In genomic region chr10:30987463-30987862, GRCh38 we compare ENCODE assay signal across 25 cellular contexts.
"Had no signal": no experiment of that assay in that cellular context is flagged by ENCODE, and none has a peak within 500 bp of the region (broad histone marks: within the 10 kb centered on the region; RNA-seq: fewer than 3 reads in every experiment).

No MANE protein-coding gene starts in this region.

- ATAC-seq: activated CD4-positive, alpha-beta T cell treated with anti-CD3 and anti-CD28 coated beads for 36 hours; activated CD8-positive, alpha-beta memory T cell treated with anti-CD3 and anti-CD28 coated beads, Interleukin-2, amount 10 ng/mL, durations not matched to agents 7 days and 5 days; Panc1; T-helper 17 cell had no signal

- H3K4me1 Mint-ChIP-seq: T-helper 17 cell had no signal

- H3K27me3 Mint-ChIP-seq: activated CD4-positive, alpha-beta T cell treated with anti-CD3 and anti-CD28 coated beads for 36 hours; activated CD8-positive, alpha-beta memory T cell treated with anti-CD3 and anti-CD28 coated beads, Interleukin-2, amount 10 ng/mL, durations not matched to agents 7 days and 5 days; activated naive CD8-positive, alpha-beta T cell; activated T-cell treated with anti-CD3 and anti-CD28 coated beads, Interleukin-2, amount 50 U/mL, for 24 hours; T-helper 17 cell had no signal

- H3K4me3 ChIP-seq: cardiac muscle cell had no signal

- H3K36me3 ChIP-seq: brain microvascular endothelial cell, cardiac muscle cell had no signal

- H3K4me3 Mint-ChIP-seq: activated CD4-positive, alpha-beta T cell treated with anti-CD3 and anti-CD28 coated beads for 36 hours; activated CD8-positive, alpha-beta memory T cell treated with anti-CD3 and anti-CD28 coated beads, Interleukin-2, amount 10 ng/mL, durations not matched to agents 7 days and 5 days; activated naive CD8-positive, alpha-beta T cell; activated T-cell treated with anti-CD3 and anti-CD28 coated beads, Interleukin-2, amount 50 U/mL, for 24 hours; activated T-helper 1 cell treated with anti-CD3 and anti-CD28 coated beads, Interleukin-12 subunit alpha, Interleukin-12 subunit beta, Interleukin-2, Interleukin-4 antibody, amounts not matched to agents 30 ng/mL and 10 ng/mL and 1 ng/mL, durations not matched to agents 14 hours and 24 hours and 36 hours; T-helper 17 cell had no signal

- DNase-seq: activated CD4-positive, alpha-beta T cell treated with anti-CD3 and anti-CD28 coated beads for 36 hours; activated CD4-positive, CD25-positive, alpha-beta regulatory T cell; activated CD8-positive, alpha-beta memory T cell treated with anti-CD3 and anti-CD28 coated beads, Interleukin-2, amount 10 ng/mL, durations not matched to agents 7 days and 5 days; activated effector memory CD4-positive, alpha-beta T cell treated with anti-CD3 and anti-CD28 coated beads, Interleukin-2, amount 50 U/mL, for 16 hours; activated naive CD4-positive, alpha-beta T cell treated with Interleukin-2 at 50 U/mL for 16 hours; activated T-cell treated with anti-CD3 and anti-CD28 coated beads, Interleukin-2, amount 50 U/mL, for 24 hours; brain microvascular endothelial cell; Kasumi-1; KBM-7; NCI-H1092; NCI-H1417; NCI-H1930; NCI-H2171; NCI-H2227 treated with DMSO at 0.1 percent for 48 hours; NCI-H446 treated with DMSO at 0.1 percent for 48 hours; NCI-H524 treated with DMSO at 0.1 percent for 48 hours; NCI-H748 treated with DMSO at 0.1 percent for 48 hours; OCI-M1; SIG-M5; T-helper 17 cell; T1000 had no signal

- H3K27me3 ChIP-seq: brain microvascular endothelial cell, cardiac muscle cell had no signal

- H3K27ac Mint-ChIP-seq: activated CD4-positive, alpha-beta T cell treated with anti-CD3 and anti-CD28 coated beads for 36 hours; activated naive CD8-positive, alpha-beta T cell; activated T-cell treated with anti-CD3 and anti-CD28 coated beads, Interleukin-2, amount 50 U/mL, for 24 hours; activated T-helper 1 cell treated with anti-CD3 and anti-CD28 coated beads, Interleukin-12 subunit alpha, Interleukin-12 subunit beta, Interleukin-2, Interleukin-4 antibody, amounts not matched to agents 30 ng/mL and 10 ng/mL and 1 ng/mL, durations not matched to agents 14 hours and 24 hours and 36 hours; T-helper 17 cell had no signal

- H3K27ac ChIP-seq: brain microvascular endothelial cell, cardiac muscle cell had no signal
